16 cellular contexts compared by ENCODE assay signal in genomic region chr9:33438926-33439511, GRCh38. TPM values are rescaled to one million over a fixed set of nuclear protein-coding genes. Genes with fewer than 3 reads are reported as not detected.
"Had no signal": no experiment of that assay in that cellular context is flagged by ENCODE, and none has a peak within 500 bp of the region (broad histone marks: within the 10 kb centered on the region; RNA-seq: fewer than 3 reads in every experiment).

No MANE protein-coding gene starts in this region.

- H3K9me3 ChIP-seq: adrenal gland, ovary, sigmoid colon, tibial nerve had no signal

- H3K36me3 ChIP-seq: adrenal gland, cardiac muscle cell, neural progenitor cell, ovary, sigmoid colon had no signal

- H3K4me3 Mint-ChIP-seq: activated naive CD4-positive, alpha-beta T cell treated with anti-CD3 and anti-CD28 coated beads, Interleukin-2, amount 50 U/mL, for 24 hours; activated T-helper 17 cell treated with anti-CD3 and anti-CD28 coated beads, Interleukin-2, amount 50 U/mL, for 72 hours; neural progenitor cell; stimulated activated memory B cell treated with anti-CD40 and anti-IgM and Interleukin-4, amounts not matched to agents 10 μg/mL and 1 μg/mL and 100 μg/mL, for 72 hours had no signal

- DNase-seq: activated CD4-positive, CD25-positive, alpha-beta regulatory T cell treated with anti-CD3 and anti-CD28 coated beads, Interleukin-2, amount 50 U/mL, for 72 hours; foreskin fibroblast; glutamatergic neuron; ovary; sigmoid colon; T1000 had no signal

- ATAC-seq: activated T-helper 17 cell treated with anti-CD3 and anti-CD28 coated beads, Interleukin-2, amount 50 U/mL, for 72 hours; stimulated activated memory B cell treated with anti-CD40 and anti-IgM and Interleukin-4, amounts not matched to agents 10 μg/mL and 1 μg/mL and 100 μg/mL, for 72 hours had no signal

- H3K9ac ChIP-seq: neural progenitor cell had no signal

- H3K36me3 Mint-ChIP-seq: neural progenitor cell; stimulated activated memory B cell treated with anti-CD40 and anti-IgM and Interleukin-4, amounts not matched to agents 10 μg/mL and 1 μg/mL and 100 μg/mL, for 72 hours had no signal

- H3K27ac ChIP-seq: adrenal gland, cardiac muscle cell, neural progenitor cell, ovary, sigmoid colon had no signal

- H3K4me2 ChIP-seq: neural progenitor cell had no signal

- H3K27me3 Mint-ChIP-seq: activated naive CD4-positive, alpha-beta T cell treated with anti-CD3 and anti-CD28 coated beads, Interleukin-2, amount 50 U/mL, for 24 hours; activated T-helper 17 cell treated with anti-CD3 and anti-CD28 coated beads, Interleukin-2, amount 50 U/mL, for 72 hours had no signal

- H3K4me3 ChIP-seq: adrenal gland, cardiac muscle cell, lung, neural progenitor cell, ovary, sigmoid colon, tibial nerve had no signal

- H2AFZ ChIP-seq: neural progenitor cell had no signal

- H3K9me3 Mint-ChIP-seq: activated naive CD4-positive, alpha-beta T cell treated with anti-CD3 and anti-CD28 coated beads, Interleukin-2, amount 50 U/mL, for 24 hours; activated T-helper 17 cell treated with anti-CD3 and anti-CD28 coated beads, Interleukin-2, amount 50 U/mL, for 72 hours; neural progenitor cell; stimulated activated memory B cell treated with anti-CD40 and anti-IgM and Interleukin-4, amounts not matched to agents 10 μg/mL and 1 μg/mL and 100 μg/mL, for 72 hours had no signal

- FAIRE-seq: endometrium had no signal

- H3K4me1 ChIP-seq: adrenal gland, neural progenitor cell, sigmoid colon had no signal

- H3K27ac Mint-ChIP-seq: activated naive CD4-positive, alpha-beta T cell treated with anti-CD3 and anti-CD28 coated beads, Interleukin-2, amount 50 U/mL, for 24 hours; neural progenitor cell; stimulated activated memory B cell treated with anti-CD40 and anti-IgM and Interleukin-4, amounts not matched to agents 10 μg/mL and 1 μg/mL and 100 μg/mL, for 72 hours had no signal

- H3K27me3 ChIP-seq: adrenal gland, cardiac muscle cell, neural progenitor cell, ovary, tibial nerve had no signal

- H3K4me1 Mint-ChIP-seq: stimulated activated memory B cell treated with anti-CD40 and anti-IgM and Interleukin-4, amounts not matched to agents 10 μg/mL and 1 μg/mL and 100 μg/mL, for 72 hours had no signal

RNA-seq across cellular contexts. Expression of gene AQP7, which starts 36.7 kb away (rescaled TPM):
- total RNA-seq: pulmonary artery endothelial cell had no signal
